ENCODE assay signal across 19 cellular contexts in genomic region chr15:74893627-74894026, GRCh38. TPM values are rescaled to one million over a fixed set of nuclear protein-coding genes. Genes with fewer than 3 reads are reported as not detected.
DNase-seq lines count a peak whose midpoint lies in the region; ATAC-seq, FAIRE-seq and TF ChIP-seq lines count a peak whose summit lies in the region.
"Had no signal": no experiment of that assay in that cellular context is flagged by ENCODE, and none has a peak within 500 bp of the region (broad histone marks: within the 10 kb centered on the region; RNA-seq: fewer than 3 reads in every experiment).

No MANE protein-coding gene starts in this region.

- 97% methylated on average over 3 of the region's 3 CpGs for WGBS in HepG2 (ENCODE audit: low lambda C conversion rate)
- 82% methylated on average over 2 of the region's 3 CpGs for WGBS in right lobe of liver (ENCODE audit: insufficient coverage, low coverage, low lambda C conversion rate, missing lambda C conversion rate)

- H3K4me3 ChIP-seq in HepG2 (replicated peaks in 1 of 3; ENCODE audit: insufficient read depth in 1 of 3, low read depth in 2 of 3, low read length in 3 of 3) (no peak overlapping the region), right lobe of liver (no peak overlapping the region)
- no peak overlapping the region for H3K4me3 ChIP-seq in effector memory CD4-positive, alpha-beta T cell (ENCODE audit: insufficient read depth, low read depth, low read length, poor library complexity, severe bottlenecking)
- H3K4me3 ChIP-seq: cardiac muscle cell, K562, left ventricle myocardium inferior had no signal

- peak overlapping the region; percentile 56 for H3K27ac Mint-ChIP-seq in activated B cell treated with CpG ODN at 0.5 μM for 24 hours
- H3K27ac Mint-ChIP-seq in stimulated activated naive CD8-positive, alpha-beta T cell treated with anti-CD3 and anti-CD28 coated beads, Interleukin-15, amount 100 ng/mL, for 72 hours: peak overlapping the region; percentile 68 to 95
- H3K27ac Mint-ChIP-seq in osteocyte (ENCODE audit: unreplicated experiment): no peak overlapping the region
- H3K27ac Mint-ChIP-seq: progenitor cell of endocrine pancreas had no signal

- no peaks in the 10 kb centered on the region; a peak in 1 of 5 replicates for H3K27me3 ChIP-seq in HepG2 (ENCODE audit: control insufficient read depth in 1 of 2, insufficient read depth in 2 of 2, low read length in 2 of 2)
- H3K27me3 ChIP-seq in right lobe of liver: no peaks in the 10 kb centered on the region
- H3K27me3 ChIP-seq in effector memory CD4-positive, alpha-beta T cell (replicated peaks; ENCODE audit: control insufficient read depth, insufficient read depth, low read length, poor library complexity, severe bottlenecking): no peaks in the 10 kb centered on the region
- H3K27me3 ChIP-seq: cardiac muscle cell had no signal

- H3K36me3 Mint-ChIP-seq in activated B cell treated with CpG ODN at 0.5 μM for 24 hours (ENCODE audit: low read depth) (peaks cover 29% of the 10 kb centered on the region), osteocyte (ENCODE audit: unreplicated experiment) (peaks cover 14% of the 10 kb centered on the region)

- no peak overlapping the region for H2AFZ ChIP-seq in HepG2 (ENCODE audit: low read length)

- no peak for TF ChIP-seq EP300 in HepG2 (IDR thresholded peaks at IDR 0.05; ENCODE audit: low read depth in 2 of 2, low read length in 2 of 2)
- TF ChIP-seq EP300 in HepG2 (CRISPR knock-in tag; IDR thresholded peaks at IDR 0.05; ENCODE audit: borderline replicate concordance): no peak

- no peak overlapping the region for H3K9ac ChIP-seq in HepG2 (ENCODE audit: insufficient read depth, low read depth, low read length)

- peaks cover 14 to 23% of the 10 kb centered on the region in 2 experiments; a peak in 4 of 5 replicates for H3K36me3 ChIP-seq in HepG2 (replicated peaks in 1 of 2; ENCODE audit: control insufficient read depth in 1 of 2, insufficient read depth in 2 of 2, low read length in 2 of 2)
- peaks cover 0 to 11% (median 0%) of the 10 kb centered on the region in 4 donors for H3K36me3 ChIP-seq in right lobe of liver
- H3K36me3 ChIP-seq in effector memory CD4-positive, alpha-beta T cell (ENCODE audit: control insufficient read depth, insufficient read depth, low read length): peaks cover 16% of the 10 kb centered on the region

- DNase-seq in HepG2 (ENCODE audit: low spot score) (no peak), right lobe of liver (no peak), activated B cell treated with CpG ODN at 0.5 μM for 24 hours (no peak), NCI-H748 treated with DMSO at 0.1 percent for 48 hours (lab: John Stamatoyannopoulos, UW) (no peak), osteocyte (ENCODE audit: extremely low spot score, unreplicated experiment) (no peak), left lobe of liver (ENCODE audit: low spot score) (no peak)
- DNase-seq in effector memory CD4-positive, alpha-beta T cell: peak in 1 of 3 donors; percentile 20
- no peak for DNase-seq in stimulated activated naive CD8-positive, alpha-beta T cell treated with anti-CD3 and anti-CD28 coated beads, Interleukin-15, amount 100 ng/mL, for 72 hours
- DNase-seq: AML-193; effector CD8-positive, alpha-beta T cell; foreskin fibroblast; left ventricle myocardium inferior; NCI-H1048; NCI-H2107; NCI-H82; substantia nigra had no signal

- no peak for FAIRE-seq in HepG2 (lab: Jason Lieb, UNC)
- FAIRE-seq: K562 had no signal

- no peak for TF ChIP-seq RAD21 in HepG2 (CRISPR knock-in tag; IDR thresholded peaks at IDR 0.05)

- H3K4me3 Mint-ChIP-seq in activated B cell treated with CpG ODN at 0.5 μM for 24 hours (peak overlapping the region; percentile 6), osteocyte (ENCODE audit: unreplicated experiment) (no peak overlapping the region)
- no peak overlapping the region for H3K4me3 Mint-ChIP-seq in stimulated activated naive CD8-positive, alpha-beta T cell treated with anti-CD3 and anti-CD28 coated beads, Interleukin-15, amount 100 ng/mL, for 72 hours

- intact Hi-C loops in HepG2 (cut with micrococcal nuclease; ENCODE audit: unreplicated experiment) (no loop called here), right lobe of liver (cut with DNase I) (no loop called here), activated B cell treated with CpG ODN at 0.5 μM for 24 hours (cut with micrococcal nuclease) (no loop called here)

- peaks cover 11% of the 10 kb centered on the region for H3K79me2 ChIP-seq in HepG2 (ENCODE audit: insufficient read depth, low read length)

- TF ChIP-seq CTCF in HepG2 (CRISPR knock-in tag; IDR thresholded peaks at IDR 0.05) (no peak), right lobe of liver (IDR thresholded peaks at IDR 0.05) (no peak), activated B cell treated with CpG ODN at 0.5 μM for 24 hours (IDR thresholded peaks at IDR 0.05) (no peak), osteocyte (IDR thresholded peaks at IDR 0.05) (no peak)

- H3K9me3 Mint-ChIP-seq in activated B cell treated with CpG ODN at 0.5 μM for 24 hours (no peaks in the 10 kb centered on the region), osteocyte (ENCODE audit: unreplicated experiment) (no peaks in the 10 kb centered on the region)
- H3K9me3 Mint-ChIP-seq in stimulated activated naive CD8-positive, alpha-beta T cell treated with anti-CD3 and anti-CD28 coated beads, Interleukin-15, amount 100 ng/mL, for 72 hours: no peaks in the 10 kb centered on the region

- no peak overlapping the region for H3K4me2 ChIP-seq in HepG2 (ENCODE audit: low read depth, low read length)

- H3K27ac ChIP-seq in HepG2 (ENCODE audit: extremely low read length, insufficient read depth, low read length): no peak overlapping the region
- H3K27ac ChIP-seq in right lobe of liver: no peak overlapping the region
- H3K27ac ChIP-seq in effector memory CD4-positive, alpha-beta T cell (ENCODE audit: insufficient read depth, low read length, poor library complexity, severe bottlenecking): peak overlapping the region; percentile 44
- H3K27ac ChIP-seq: cardiac muscle cell had no signal

- POLR2A ChIA-PET in HepG2 (lab: Yijun Ruan, JAX) (interaction anchor here (0.9 to 1.2 kb wide), 2 partner anchors 10 to 13 kb away, joined by 3 to 4 read pairs; partner anchors contain the start of gene FAM219B), activated B cell treated with CpG ODN at 0.5 μM for 24 hours (lab: Charles Lee) (interaction anchor here (0.6 kb wide), 1 partner anchor 116 kb away, joined by 3 read pairs; no protein-coding TSS in a partner anchor)

- TF ChIP-seq POLR2A in HepG2 (IDR thresholded peaks at IDR 0.05; ENCODE audit: insufficient read depth in 1 of 2, low read depth in 2 of 2, low read length in 2 of 2) (no peak), right lobe of liver (IDR thresholded peaks at IDR 0.05) (no peak)

- peaks cover 24% of the 10 kb centered on the region for H3K4me1 ChIP-seq in HepG2 (ENCODE audit: insufficient read depth, low read length)
- peaks cover 0 to 29% (median 8%) of the 10 kb centered on the region in 4 donors for H3K4me1 ChIP-seq in right lobe of liver
- H3K4me1 ChIP-seq in effector memory CD4-positive, alpha-beta T cell (ENCODE audit: control insufficient read depth, insufficient read depth, low read length, poor library complexity, severe bottlenecking): peaks cover 26% of the 10 kb centered on the region

- H3K9me3 ChIP-seq in HepG2 (ENCODE audit: low read length) (no peaks in the 10 kb centered on the region), right lobe of liver (no peaks in the 10 kb centered on the region)
- H3K9me3 ChIP-seq in effector memory CD4-positive, alpha-beta T cell (ENCODE audit: control insufficient read depth, low read length): no peaks in the 10 kb centered on the region
- H3K9me3 ChIP-seq: left ventricle myocardium inferior had no signal

- BruUV-seq in HepG2 (replicated peaks; lab: Mats Ljungman, UMichigan): no TSS peak

- H3K27me3 Mint-ChIP-seq in activated B cell treated with CpG ODN at 0.5 μM for 24 hours (no peaks in the 10 kb centered on the region), osteocyte (ENCODE audit: unreplicated experiment) (no peaks in the 10 kb centered on the region)
- no peaks in the 10 kb centered on the region for H3K27me3 Mint-ChIP-seq in stimulated activated naive CD8-positive, alpha-beta T cell treated with anti-CD3 and anti-CD28 coated beads, Interleukin-15, amount 100 ng/mL, for 72 hours
- H3K27me3 Mint-ChIP-seq: progenitor cell of endocrine pancreas had no signal

- CTCF ChIA-PET in HepG2 (lab: Yijun Ruan, JAX; ENCODE audit: low intra/inter-chr PET ratio, low total read pairs) (no interaction called here), activated B cell treated with CpG ODN at 0.5 μM for 24 hours (lab: Charles Lee) (no interaction called here)

- ATAC-seq in HepG2: no peak
- ATAC-seq in right lobe of liver: no peak
- ATAC-seq in activated B cell treated with CpG ODN at 0.5 μM for 24 hours (ENCODE audit: low read depth): no peak
- peak; percentile 29 for ATAC-seq in stimulated activated naive CD8-positive, alpha-beta T cell treated with anti-CD3 and anti-CD28 coated beads, Interleukin-15, amount 100 ng/mL, for 72 hours
- ATAC-seq in left lobe of liver: no peak
- ATAC-seq: K562 had no signal

- H3K4me1 Mint-ChIP-seq in activated B cell treated with CpG ODN at 0.5 μM for 24 hours (peaks cover 45% of the 10 kb centered on the region), osteocyte (ENCODE audit: unreplicated experiment) (peaks cover 22% of the 10 kb centered on the region)
- H3K4me1 Mint-ChIP-seq in stimulated activated naive CD8-positive, alpha-beta T cell treated with anti-CD3 and anti-CD28 coated beads, Interleukin-15, amount 100 ng/mL, for 72 hours: peaks cover 56% of the 10 kb centered on the region

- in situ Hi-C loops in HepG2 (cut with HindIII; ENCODE audit: extremely low pct_ligation_motif_present, low pct_unique_long_range_greater_than_20kb): no loop called here

- no peaks in the 10 kb centered on the region; the same call in 1 of the 2 replicates for H4K20me1 ChIP-seq in HepG2 (ENCODE audit: insufficient read depth, low read length)

RNA-seq across cellular contexts. Expression of gene MPI, which starts 3.8 kb away (rescaled TPM):
- total RNA-seq in HepG2 (2016; rRNA removed; fragmentation: Illumina TruSeq; extraction: Trizol): 36.9 and 49.7 TPM in 2 replicates
- total RNA-seq in HepG2 (2016; cell fraction: cytosol; rRNA removed; fragmentation: Illumina TruSeq; extraction: Trizol; ENCODE audit: low read depth): 14.9 and 19.2 TPM in 2 replicates
- total RNA-seq in HepG2 (2016; cell fraction: insoluble cytoplasmic fraction; rRNA removed; fragmentation: Illumina TruSeq; extraction: Trizol): 41.4 and 51.3 TPM in 2 replicates
- 19.0 and 24.4 TPM in 2 replicates for total RNA-seq in HepG2 (2016; cell fraction: membrane; rRNA removed; fragmentation: Illumina TruSeq; extraction: Trizol)
- total RNA-seq in HepG2 (2016; cell fraction: nucleus; rRNA removed; fragmentation: Illumina TruSeq; extraction: Trizol): 19.5 and 27.2 TPM in 2 replicates
- polyA plus RNA-seq in HepG2 (2011; rRNA removed): 63.5 and 66.7 TPM in 2 replicates
- polyA plus RNA-seq in HepG2 (2011; cell fraction: cytosol; rRNA removed): 68.2 and 75.7 TPM in 2 replicates
- polyA plus RNA-seq in HepG2 (2011; cell fraction: nucleus; rRNA removed): 79.4 and 82.3 TPM in 2 replicates
- polyA plus RNA-seq in HepG2 (2012): 35.5 and 45.4 TPM in 2 replicates
- 11.8 and 13.8 TPM in 2 replicates for polyA plus RNA-seq in HepG2 (2016; cell fraction: cytosol; fragmentation: Illumina TruSeq; extraction: Trizol; ENCODE audit: low read depth)
- polyA plus RNA-seq in HepG2 (2016; cell fraction: insoluble cytoplasmic fraction; fragmentation: Illumina TruSeq; extraction: Trizol; ENCODE audit: low read depth): 52.7 and 54.7 TPM in 2 replicates
- polyA plus RNA-seq in HepG2 (2016; cell fraction: membrane; fragmentation: Illumina TruSeq; extraction: Trizol; ENCODE audit: low read depth): 18.4 and 18.9 TPM in 2 replicates
- 25.9 and 30.1 TPM in 2 replicates for polyA plus RNA-seq in HepG2 (2016; cell fraction: nucleus; fragmentation: Illumina TruSeq; extraction: Trizol; ENCODE audit: insufficient read depth, low read depth)
- polyA minus RNA-seq in HepG2 (2011; rRNA and poly(A)+ RNA removed; ENCODE audit: low replicate concordance): 129 and 146 TPM in 2 replicates
- 28.5 and 36.3 TPM in 2 replicates for polyA minus RNA-seq in HepG2 (2011; cell fraction: cytosol; rRNA and poly(A)+ RNA removed)
- 54.8 and 73.8 TPM in 2 replicates for polyA minus RNA-seq in HepG2 (2011; cell fraction: nucleus; rRNA and poly(A)+ RNA removed)
- 10 to 100 TPM; 23.5 to 69.7 (median 40.8) TPM for total RNA-seq in right lobe of liver
- total RNA-seq in activated B cell treated with CpG ODN at 0.5 μM for 24 hours: 33.1 and 40.2 TPM in 2 replicates
- 30.1 TPM in 2 replicates for total RNA-seq in osteocyte
- 33.4 TPM for total RNA-seq in left lobe of liver

RNA-seq across cellular contexts. Expression of gene FAM219B, which starts 13.0 kb away (rescaled TPM):
- total RNA-seq in HepG2 (2016; rRNA removed; fragmentation: Illumina TruSeq; extraction: Trizol) (18.0 and 36.6 TPM in 2 replicates), right lobe of liver (10 to 100 TPM; 11.1 to 14.7 (median 13.3) TPM), activated B cell treated with CpG ODN at 0.5 μM for 24 hours (76.0 and 90.4 TPM in 2 replicates), osteocyte (70.4 and 76.5 TPM in 2 replicates), left lobe of liver (15.8 TPM)
- total RNA-seq in HepG2 (2016; cell fraction: cytosol; rRNA removed; fragmentation: Illumina TruSeq; extraction: Trizol; ENCODE audit: low read depth): 14.9 and 16.5 TPM in 2 replicates
- 26.3 and 28.5 TPM in 2 replicates for total RNA-seq in HepG2 (2016; cell fraction: insoluble cytoplasmic fraction; rRNA removed; fragmentation: Illumina TruSeq; extraction: Trizol)
- 34.0 and 34.5 TPM in 2 replicates for total RNA-seq in HepG2 (2016; cell fraction: membrane; rRNA removed; fragmentation: Illumina TruSeq; extraction: Trizol)
- 36.5 and 50.4 TPM in 2 replicates for total RNA-seq in HepG2 (2016; cell fraction: nucleus; rRNA removed; fragmentation: Illumina TruSeq; extraction: Trizol)
- polyA plus RNA-seq in HepG2 (2011; rRNA removed): 50.2 and 52.3 TPM in 2 replicates
- polyA plus RNA-seq in HepG2 (2011; cell fraction: cytosol; rRNA removed): 28.4 and 30.8 TPM in 2 replicates
- 176 and 185 TPM in 2 replicates for polyA plus RNA-seq in HepG2 (2011; cell fraction: nucleus; rRNA removed)
- polyA plus RNA-seq in HepG2 (2012): 21.6 and 28.8 TPM in 2 replicates
- 9.6 and 12.3 TPM in 2 replicates for polyA plus RNA-seq in HepG2 (2016; cell fraction: cytosol; fragmentation: Illumina TruSeq; extraction: Trizol; ENCODE audit: low read depth)
- 16.8 and 18.6 TPM in 2 replicates for polyA plus RNA-seq in HepG2 (2016; cell fraction: insoluble cytoplasmic fraction; fragmentation: Illumina TruSeq; extraction: Trizol; ENCODE audit: low read depth)
- 21.3 and 21.8 TPM in 2 replicates for polyA plus RNA-seq in HepG2 (2016; cell fraction: membrane; fragmentation: Illumina TruSeq; extraction: Trizol; ENCODE audit: low read depth)
- polyA plus RNA-seq in HepG2 (2016; cell fraction: nucleus; fragmentation: Illumina TruSeq; extraction: Trizol; ENCODE audit: insufficient read depth, low read depth): 53.3 TPM in 2 replicates
- polyA minus RNA-seq in HepG2 (2011; rRNA and poly(A)+ RNA removed; ENCODE audit: low replicate concordance): 48.2 and 65.5 TPM in 2 replicates
- polyA minus RNA-seq in HepG2 (2011; cell fraction: cytosol; rRNA and poly(A)+ RNA removed): 9.3 and 14.4 TPM in 2 replicates
- polyA minus RNA-seq in HepG2 (2011; cell fraction: nucleus; rRNA and poly(A)+ RNA removed): 30.9 and 39.9 TPM in 2 replicates

RNA-seq across cellular contexts. Expression of gene SCAMP2, which starts 20.5 kb away (rescaled TPM):
- total RNA-seq in HepG2 (2016; rRNA removed; fragmentation: Illumina TruSeq; extraction: Trizol) (23.6 and 34.8 TPM in 2 replicates), right lobe of liver (10 to 100 TPM; 33.9 to 45.9 (median 41.7) TPM), activated B cell treated with CpG ODN at 0.5 μM for 24 hours (112 and 129 TPM in 2 replicates), osteocyte (65.0 and 73.4 TPM in 2 replicates), left lobe of liver (36.1 TPM)
- 9.6 and 11.5 TPM in 2 replicates for total RNA-seq in HepG2 (2016; cell fraction: cytosol; rRNA removed; fragmentation: Illumina TruSeq; extraction: Trizol; ENCODE audit: low read depth)
- total RNA-seq in HepG2 (2016; cell fraction: insoluble cytoplasmic fraction; rRNA removed; fragmentation: Illumina TruSeq; extraction: Trizol): 21.6 and 36.5 TPM in 2 replicates
- total RNA-seq in HepG2 (2016; cell fraction: membrane; rRNA removed; fragmentation: Illumina TruSeq; extraction: Trizol): 19.1 and 19.4 TPM in 2 replicates
- total RNA-seq in HepG2 (2016; cell fraction: nucleus; rRNA removed; fragmentation: Illumina TruSeq; extraction: Trizol): 34.8 and 43.1 TPM in 2 replicates
- polyA plus RNA-seq in HepG2 (2011; rRNA removed): 121 and 137 TPM in 2 replicates
- polyA plus RNA-seq in HepG2 (2011; cell fraction: cytosol; rRNA removed): 79.1 and 105 TPM in 2 replicates
- 60.5 and 61.0 TPM in 2 replicates for polyA plus RNA-seq in HepG2 (2011; cell fraction: nucleus; rRNA removed)
- 46.1 and 60.6 TPM in 2 replicates for polyA plus RNA-seq in HepG2 (2012)
- 13.9 and 15.3 TPM in 2 replicates for polyA plus RNA-seq in HepG2 (2016; cell fraction: cytosol; fragmentation: Illumina TruSeq; extraction: Trizol; ENCODE audit: low read depth)
- 40.8 and 49.5 TPM in 2 replicates for polyA plus RNA-seq in HepG2 (2016; cell fraction: insoluble cytoplasmic fraction; fragmentation: Illumina TruSeq; extraction: Trizol; ENCODE audit: low read depth)
- polyA plus RNA-seq in HepG2 (2016; cell fraction: membrane; fragmentation: Illumina TruSeq; extraction: Trizol; ENCODE audit: low read depth): 19.7 and 19.9 TPM in 2 replicates
- polyA plus RNA-seq in HepG2 (2016; cell fraction: nucleus; fragmentation: Illumina TruSeq; extraction: Trizol; ENCODE audit: insufficient read depth, low read depth): 82.6 and 86.5 TPM in 2 replicates
- polyA minus RNA-seq in HepG2 (2011; rRNA and poly(A)+ RNA removed; ENCODE audit: low replicate concordance): 153 and 215 TPM in 2 replicates
- 43.0 and 53.0 TPM in 2 replicates for polyA minus RNA-seq in HepG2 (2011; cell fraction: cytosol; rRNA and poly(A)+ RNA removed)
- polyA minus RNA-seq in HepG2 (2011; cell fraction: nucleus; rRNA and poly(A)+ RNA removed): 19.7 and 32.7 TPM in 2 replicates

RNA-seq across cellular contexts. Expression of gene COX5A, which starts 44.2 kb away (rescaled TPM):
- total RNA-seq in HepG2 (2016; rRNA removed; fragmentation: Illumina TruSeq; extraction: Trizol) (217 and 218 TPM in 2 replicates), right lobe of liver (100 to 1,000 TPM; 130 to 169 (median 141) TPM), activated B cell treated with CpG ODN at 0.5 μM for 24 hours (150 and 159 TPM in 2 replicates), osteocyte (152 and 154 TPM in 2 replicates), left lobe of liver (134 TPM)
- total RNA-seq in HepG2 (2016; cell fraction: cytosol; rRNA removed; fragmentation: Illumina TruSeq; extraction: Trizol; ENCODE audit: low read depth): 117 and 120 TPM in 2 replicates
- total RNA-seq in HepG2 (2016; cell fraction: insoluble cytoplasmic fraction; rRNA removed; fragmentation: Illumina TruSeq; extraction: Trizol): 207 and 224 TPM in 2 replicates
- total RNA-seq in HepG2 (2016; cell fraction: membrane; rRNA removed; fragmentation: Illumina TruSeq; extraction: Trizol): 128 and 130 TPM in 2 replicates
- total RNA-seq in HepG2 (2016; cell fraction: nucleus; rRNA removed; fragmentation: Illumina TruSeq; extraction: Trizol): 98.7 and 101 TPM in 2 replicates
- polyA plus RNA-seq in HepG2 (2011; rRNA removed): 132 and 158 TPM in 2 replicates
- 156 and 163 TPM in 2 replicates for polyA plus RNA-seq in HepG2 (2011; cell fraction: cytosol; rRNA removed)
- 70.3 and 75.2 TPM in 2 replicates for polyA plus RNA-seq in HepG2 (2011; cell fraction: nucleus; rRNA removed)
- 264 and 279 TPM in 2 replicates for polyA plus RNA-seq in HepG2 (2012)
- 273 and 293 TPM in 2 replicates for polyA plus RNA-seq in HepG2 (2016; cell fraction: cytosol; fragmentation: Illumina TruSeq; extraction: Trizol; ENCODE audit: low read depth)
- 379 and 384 TPM in 2 replicates for polyA plus RNA-seq in HepG2 (2016; cell fraction: insoluble cytoplasmic fraction; fragmentation: Illumina TruSeq; extraction: Trizol; ENCODE audit: low read depth)
- polyA plus RNA-seq in HepG2 (2016; cell fraction: membrane; fragmentation: Illumina TruSeq; extraction: Trizol; ENCODE audit: low read depth): 251 and 264 TPM in 2 replicates
- polyA plus RNA-seq in HepG2 (2016; cell fraction: nucleus; fragmentation: Illumina TruSeq; extraction: Trizol; ENCODE audit: insufficient read depth, low read depth): 250 and 258 TPM in 2 replicates
- polyA minus RNA-seq in HepG2 (2011; rRNA and poly(A)+ RNA removed; ENCODE audit: low replicate concordance): 21.4 and 51.3 TPM in 2 replicates
- polyA minus RNA-seq in HepG2 (2011; cell fraction: cytosol; rRNA and poly(A)+ RNA removed): 76.2 and 81.5 TPM in 2 replicates
- 23.3 and 29.7 TPM in 2 replicates for polyA minus RNA-seq in HepG2 (2011; cell fraction: nucleus; rRNA and poly(A)+ RNA removed)

RNA-seq across cellular contexts. Expression of gene ULK3, which starts 50.7 kb away (rescaled TPM):
- total RNA-seq in HepG2 (2016; rRNA removed; fragmentation: Illumina TruSeq; extraction: Trizol) (8.2 and 15.2 TPM in 2 replicates), right lobe of liver (10 to 100 TPM; 19.7 to 25.1 (median 22.1) TPM), activated B cell treated with CpG ODN at 0.5 μM for 24 hours (43.6 and 52.1 TPM in 2 replicates), osteocyte (30.6 and 32.4 TPM in 2 replicates), left lobe of liver (23.8 TPM)
- total RNA-seq in HepG2 (2016; cell fraction: cytosol; rRNA removed; fragmentation: Illumina TruSeq; extraction: Trizol; ENCODE audit: low read depth): 7.6 and 8.1 TPM in 2 replicates
- 8.9 and 14.6 TPM in 2 replicates for total RNA-seq in HepG2 (2016; cell fraction: insoluble cytoplasmic fraction; rRNA removed; fragmentation: Illumina TruSeq; extraction: Trizol)
- 17.8 and 17.9 TPM in 2 replicates for total RNA-seq in HepG2 (2016; cell fraction: membrane; rRNA removed; fragmentation: Illumina TruSeq; extraction: Trizol)
- 13.8 and 17.0 TPM in 2 replicates for total RNA-seq in HepG2 (2016; cell fraction: nucleus; rRNA removed; fragmentation: Illumina TruSeq; extraction: Trizol)
- 23.7 and 25.1 TPM in 2 replicates for polyA plus RNA-seq in HepG2 (2011; rRNA removed)
- polyA plus RNA-seq in HepG2 (2011; cell fraction: cytosol; rRNA removed): 10.1 and 12.4 TPM in 2 replicates
- 149 and 163 TPM in 2 replicates for polyA plus RNA-seq in HepG2 (2011; cell fraction: nucleus; rRNA removed)
- 11.8 and 16.1 TPM in 2 replicates for polyA plus RNA-seq in HepG2 (2012)
- polyA plus RNA-seq in HepG2 (2016; cell fraction: cytosol; fragmentation: Illumina TruSeq; extraction: Trizol; ENCODE audit: low read depth): 9.7 and 10.4 TPM in 2 replicates
- polyA plus RNA-seq in HepG2 (2016; cell fraction: insoluble cytoplasmic fraction; fragmentation: Illumina TruSeq; extraction: Trizol; ENCODE audit: low read depth): 7.6 and 10.2 TPM in 2 replicates
- 15.2 and 26.1 TPM in 2 replicates for polyA plus RNA-seq in HepG2 (2016; cell fraction: membrane; fragmentation: Illumina TruSeq; extraction: Trizol; ENCODE audit: low read depth)
- polyA plus RNA-seq in HepG2 (2016; cell fraction: nucleus; fragmentation: Illumina TruSeq; extraction: Trizol; ENCODE audit: insufficient read depth, low read depth): 43.8 and 44.9 TPM in 2 replicates
- polyA minus RNA-seq in HepG2 (2011; rRNA and poly(A)+ RNA removed; ENCODE audit: low replicate concordance): 13.8 and 70.3 TPM in 2 replicates
- polyA minus RNA-seq in HepG2 (2011; cell fraction: cytosol; rRNA and poly(A)+ RNA removed): 4.8 and 5.1 TPM in 2 replicates
- polyA minus RNA-seq in HepG2 (2011; cell fraction: nucleus; rRNA and poly(A)+ RNA removed): 11.6 and 13.2 TPM in 2 replicates
